1 cellular context compared by ENCODE assay signal in genomic region chr9:129469988-129470316, GRCh38.
TF ChIP-seq lines count a peak whose summit lies in the region.

No MANE protein-coding gene starts in this region.

TF ChIP-seq in K562, 482 proteins besides CTCF, POLR2A, EP300 and RAD21 (continued from another document):
- TF ChIP-seq CREBBP (IDR thresholded peaks at IDR 0.05; ENCODE audit: low read depth, low read length) (no peak), ZNF41 (CRISPR knock-in tag; conservative IDR thresholded peaks at IDR 0.05) (no peak), ZBTB33 (CRISPR knock-in tag; IDR thresholded peaks at IDR 0.05) (no peak), CLOCK (CRISPR knock-in tag; IDR thresholded peaks at IDR 0.05; ENCODE audit: borderline replicate concordance) (no peak), ZNF384 (IDR thresholded peaks at IDR 0.05; ENCODE audit: low read depth, low read length) (no peak)
